1 cellular context compared by ENCODE assay signal in genomic region chr6:27136077-27136644, GRCh38.
TF ChIP-seq lines count a peak whose summit lies in the region.

No MANE protein-coding gene starts in this region.

TF ChIP-seq in GM23338, 12 proteins besides CTCF, POLR2A, EP300 and RAD21:
- TF ChIP-seq ETS1 (IDR thresholded peaks at IDR 0.05) (no peak), EZH2phosphoT487 (IDR thresholded peaks at IDR 0.05; ENCODE audit: unreplicated experiment) (no peak), ZNF462 (CRISPR knock-in tag; IDR thresholded peaks at IDR 0.05) (no peak), ZNF331 (CRISPR knock-in tag; IDR thresholded peaks at IDR 0.05; ENCODE audit: low read depth) (no peak), ZNF114 (CRISPR knock-in tag; IDR thresholded peaks at IDR 0.05) (no peak), JUNB (IDR thresholded peaks at IDR 0.05; ENCODE audit: unreplicated experiment) (no peak), CREB1 (CRISPR knock-in tag; IDR thresholded peaks at IDR 0.05; ENCODE audit: low read depth) (no peak), POLR2AphosphoS5 (IDR thresholded peaks at IDR 0.05; ENCODE audit: low read depth) (no peak), STAT1 (IDR thresholded peaks at IDR 0.05; ENCODE audit: unreplicated experiment) (no peak)
- TF ChIP-seq, protein P1, sequence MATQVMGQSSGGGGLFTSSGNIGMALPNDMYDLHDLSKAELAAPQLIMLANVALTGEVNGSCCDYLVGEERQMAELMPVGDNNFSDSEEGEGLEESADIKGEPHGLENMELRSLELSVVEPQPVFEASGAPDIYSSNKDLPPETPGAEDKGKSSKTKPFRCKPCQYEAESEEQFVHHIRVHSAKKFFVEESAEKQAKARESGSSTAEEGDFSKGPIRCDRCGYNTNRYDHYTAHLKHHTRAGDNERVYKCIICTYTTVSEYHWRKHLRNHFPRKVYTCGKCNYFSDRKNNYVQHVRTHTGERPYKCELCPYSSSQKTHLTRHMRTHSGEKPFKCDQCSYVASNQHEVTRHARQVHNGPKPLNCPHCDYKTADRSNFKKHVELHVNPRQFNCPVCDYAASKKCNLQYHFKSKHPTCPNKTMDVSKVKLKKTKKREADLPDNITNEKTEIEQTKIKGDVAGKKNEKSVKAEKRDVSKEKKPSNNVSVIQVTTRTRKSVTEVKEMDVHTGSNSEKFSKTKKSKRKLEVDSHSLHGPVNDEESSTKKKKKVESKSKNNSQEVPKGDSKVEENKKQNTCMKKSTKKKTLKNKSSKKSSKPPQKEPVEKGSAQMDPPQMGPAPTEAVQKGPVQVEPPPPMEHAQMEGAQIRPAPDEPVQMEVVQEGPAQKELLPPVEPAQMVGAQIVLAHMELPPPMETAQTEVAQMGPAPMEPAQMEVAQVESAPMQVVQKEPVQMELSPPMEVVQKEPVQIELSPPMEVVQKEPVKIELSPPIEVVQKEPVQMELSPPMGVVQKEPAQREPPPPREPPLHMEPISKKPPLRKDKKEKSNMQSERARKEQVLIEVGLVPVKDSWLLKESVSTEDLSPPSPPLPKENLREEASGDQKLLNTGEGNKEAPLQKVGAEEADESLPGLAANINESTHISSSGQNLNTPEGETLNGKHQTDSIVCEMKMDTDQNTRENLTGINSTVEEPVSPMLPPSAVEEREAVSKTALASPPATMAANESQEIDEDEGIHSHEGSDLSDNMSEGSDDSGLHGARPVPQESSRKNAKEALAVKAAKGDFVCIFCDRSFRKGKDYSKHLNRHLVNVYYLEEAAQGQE (IDR thresholded peaks at IDR 0.05; ENCODE audit: unreplicated experiment): no peak
